1 cellular context compared by ENCODE assay signal in genomic region chr10:68251146-68251545, GRCh38.
TF ChIP-seq lines count a peak whose summit lies in the region.

No MANE protein-coding gene starts in this region.

TF ChIP-seq in GM23338, 12 proteins besides CTCF, POLR2A, EP300 and RAD21 (continued from another document):
- no peak for TF ChIP-seq REST (IDR thresholded peaks at IDR 0.05; ENCODE audit: unreplicated experiment)
